In the genomic region with DNA sequence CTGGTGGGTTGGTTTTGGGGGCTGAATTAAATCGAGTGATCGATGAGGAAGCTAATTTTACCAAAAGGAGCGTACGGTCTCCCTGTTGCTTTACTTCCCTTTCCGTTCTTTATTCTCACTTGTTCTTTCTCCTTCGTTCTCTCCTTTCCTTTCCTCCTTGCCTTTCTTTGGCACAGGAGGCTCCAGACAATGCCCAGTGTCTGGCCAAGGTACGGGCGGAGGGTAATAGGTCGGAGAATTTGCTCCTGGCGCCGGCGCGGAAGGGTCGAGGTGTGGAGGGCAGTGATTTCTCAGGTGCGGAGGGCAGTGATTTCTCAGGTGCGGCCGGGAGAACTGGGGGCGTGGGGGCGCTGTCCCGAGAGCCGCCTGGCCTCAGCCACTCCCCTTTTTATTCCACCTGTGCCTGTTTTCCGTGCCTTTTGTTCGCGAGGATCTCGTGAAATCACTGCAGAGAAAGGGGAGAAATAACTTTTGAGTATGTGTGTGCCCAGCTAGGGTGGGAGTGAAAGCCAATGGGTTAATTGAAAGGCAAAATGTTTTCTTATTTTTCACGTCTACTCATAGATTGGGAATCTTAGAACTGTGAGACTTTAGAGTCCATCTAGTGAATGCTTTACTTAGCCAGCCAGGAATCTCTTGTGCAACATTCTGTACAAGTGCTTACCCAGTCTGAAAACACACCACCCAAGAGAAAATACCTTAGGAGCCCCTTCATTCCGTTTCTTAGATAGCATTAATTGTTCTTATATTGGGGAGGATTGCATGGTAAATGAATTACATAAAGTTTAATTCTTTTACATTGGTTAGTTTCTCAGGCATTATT, we compare ENCODE assay signal across 8 cellular contexts. TPM values are rescaled to one million over a fixed set of nuclear protein-coding genes. Genes with fewer than 3 reads are reported as not detected.
DNase-seq lines count a peak whose midpoint lies in the region; ATAC-seq and TF ChIP-seq lines count a peak whose summit lies in the region.

No MANE protein-coding gene starts in this region.

- ATAC-seq in lower lobe of right lung (peak; percentile 61 to 66), HG03135 (IDR thresholded peaks at IDR 0.05; ENCODE audit: unreplicated experiment) (no peak)

- no peaks in the 10 kb centered on the region for H3K79me2 ChIP-seq in Karpas-422 (ENCODE audit: low read length)

- H3K9ac ChIP-seq in Karpas-422 (ENCODE audit: low read length), result no peak overlapping the region

- BruUV-seq in A673 (replicated peaks; lab: Mats Ljungman, UMichigan), result TSS peak; percentile 38

- H3K27me3 Mint-ChIP-seq in type B pancreatic cell, result no peaks in the 10 kb centered on the region

- DNase-seq in A673 (ENCODE audit: low spot score) (peak; percentile 28), GM06990 (ENCODE audit: extremely low read depth, insufficient read length) (no peak), NCI-H510A treated with DMSO at 0.1 percent for 48 hours (lab: John Stamatoyannopoulos, UW) (peak; percentile 88), choroid plexus epithelial cell (ENCODE audit: low read depth) (peak; percentile 74), lower lobe of right lung (no peak), type B pancreatic cell (ENCODE audit: extremely low spot score, unreplicated experiment) (no peak), Karpas-422 (no peak)

- peak overlapping the region; percentile 94 for H3K27ac Mint-ChIP-seq in type B pancreatic cell

- no peaks in the 10 kb centered on the region for H3K27me3 ChIP-seq in A673 (replicated peaks; ENCODE audit: insufficient read depth, low read depth, low read length, poor library complexity)
- peaks cover 4% of the 10 kb centered on the region for H3K27me3 ChIP-seq in GM06990 (replicated peaks; ENCODE audit: control insufficient read depth, insufficient read depth, low read length)
- no peaks in the 10 kb centered on the region for H3K27me3 ChIP-seq in lower lobe of right lung (ENCODE audit: low read depth)
- no peaks in the 10 kb centered on the region for H3K27me3 ChIP-seq in Karpas-422 (ENCODE audit: low read length)

- H3K4me1 ChIP-seq in A673 (ENCODE audit: insufficient read depth, low read length, poor library complexity, severe bottlenecking), result peaks cover 16% of the 10 kb centered on the region
- H3K4me1 ChIP-seq in lower lobe of right lung, result peaks cover 30% of the 10 kb centered on the region
- H3K4me1 ChIP-seq in Karpas-422 (ENCODE audit: low read length), result no peaks in the 10 kb centered on the region

- H4K20me1 ChIP-seq in Karpas-422 (ENCODE audit: insufficient read depth, low read depth, low read length), result no peaks in the 10 kb centered on the region

- no peaks in the 10 kb centered on the region for H3K9me3 Mint-ChIP-seq in type B pancreatic cell

- H3K36me3 Mint-ChIP-seq in type B pancreatic cell, result peaks cover 6% of the 10 kb centered on the region

- peak overlapping the region; percentile 89 for H3K27ac ChIP-seq in A673 (ENCODE audit: low read depth, low read length, poor library complexity, severe bottlenecking)
- H3K27ac ChIP-seq in lower lobe of right lung, result peak overlapping the region; percentile 91
- H3K27ac ChIP-seq in Karpas-422 (ENCODE audit: low read length), result no peak overlapping the region

- peak; percentile 38 for TF ChIP-seq CTCF in A673 (conservative IDR thresholded peaks at IDR 0.05; ENCODE audit: low read depth, low read length)
- no peak for TF ChIP-seq CTCF in GM06990 (IDR thresholded peaks at IDR 0.05; ENCODE audit: insufficient read depth, low read length, poor library complexity, severe bottlenecking)
- peak; percentile 33 for TF ChIP-seq CTCF in choroid plexus epithelial cell (conservative IDR thresholded peaks at IDR 0.05; ENCODE audit: low read depth, low read length)
- no peak for TF ChIP-seq CTCF in lower lobe of right lung (IDR thresholded peaks at IDR 0.05)
- TF ChIP-seq CTCF in type B pancreatic cell (conservative IDR thresholded peaks at IDR 0.05), result peak; percentile 7

- POLR2A ChIA-PET in A673 (lab: Charles Lee; ENCODE audit: low non-redundant PET), result no interaction called here

- H3K9me3 ChIP-seq in A673 (ENCODE audit: low read depth, low read length, poor library complexity, severe bottlenecking) (no peaks in the 10 kb centered on the region), lower lobe of right lung (no peaks in the 10 kb centered on the region), Karpas-422 (ENCODE audit: low read length) (no peaks in the 10 kb centered on the region)

- no peak overlapping the region for H3K4me2 ChIP-seq in Karpas-422 (ENCODE audit: low read depth, low read length, poor library complexity, severe bottlenecking)

- intact Hi-C loops in A673 (cut with micrococcal nuclease; ENCODE audit: unreplicated experiment) (no loop called here), lower lobe of right lung (cut with DNase I) (no loop called here)

- CTCF ChIA-PET in A673 (lab: Charles Lee), result interaction anchor here (0.9 kb wide), 1 partner anchor 171 kb away, joined by 3 read pairs; no protein-coding TSS in a partner anchor

- H3K9me2 ChIP-seq in Karpas-422 (replicated peaks; ENCODE audit: insufficient read depth, low read length), result no peaks in the 10 kb centered on the region

- peak overlapping the region; percentile 98 for H3K4me3 Mint-ChIP-seq in type B pancreatic cell

- H3K4me1 Mint-ChIP-seq in type B pancreatic cell (ENCODE audit: unreplicated experiment), result peaks cover 31% of the 10 kb centered on the region

- H3K4me3 ChIP-seq in A673 (ENCODE audit: low read depth, low read length, poor library complexity, severe bottlenecking) (peak overlapping the region; percentile 97), GM06990 (replicated peaks; ENCODE audit: low read depth, low read length) (peak overlapping the region; percentile 61), choroid plexus epithelial cell (ENCODE audit: low read depth, low read length) (peak overlapping the region; percentile 88), lower lobe of right lung (peak overlapping the region; percentile 89), Karpas-422 (ENCODE audit: low read length) (no peak overlapping the region)

- H2AFZ ChIP-seq in Karpas-422 (ENCODE audit: low read length), result no peak overlapping the region

- H3K36me3 ChIP-seq in A673 (ENCODE audit: insufficient read depth, low read length, poor library complexity, severe bottlenecking) (no peaks in the 10 kb centered on the region), GM06990 (ENCODE audit: control insufficient read depth, insufficient read depth, low read length) (no peaks in the 10 kb centered on the region), lower lobe of right lung (no peaks in the 10 kb centered on the region), Karpas-422 (ENCODE audit: insufficient read depth, low read length) (no peaks in the 10 kb centered on the region)

RNA-seq across cellular contexts. Expression of gene FNBP1L, which starts 1.3 kb away (rescaled TPM):
- total RNA-seq in A673 (2021), result 37.7 and 39.6 TPM in 2 replicates
- total RNA-seq in lower lobe of right lung, result 40.6 TPM
- total RNA-seq in type B pancreatic cell (ENCODE audit: low replicate concordance), result 74.7 and 119 TPM in 2 replicates
- 0.04 and 0.41 TPM in 2 replicates for total RNA-seq in Karpas-422 (2014; rRNA removed; shearing (Covaris generic); ENCODE audit: low replicate concordance)

Comparison
In these comparisons a context has a peak if more than half of its experiments do, and no peak if none do; other contexts are left out.
1. DNase-seq: peak in A673 (single experiment), NCI-H510A treated with DMSO at 0.1 percent for 48 hours (single experiment) and choroid plexus epithelial cell (single experiment); none in GM06990 (single experiment), lower lobe of right lung (single experiment), type B pancreatic cell (single experiment) and Karpas-422 (single experiment).
2. CTCF ChIP-seq: peak in A673 (single experiment), choroid plexus epithelial cell (single experiment) and type B pancreatic cell (single experiment); none in GM06990 (single experiment) and lower lobe of right lung (single experiment).
3. RNA of gene FNBP1L, which starts 1.3 kb away (total RNA-seq): 74.7 to 119 TPM in type B pancreatic cell, 40.6 TPM in lower lobe of right lung (single experiment) and 37.7 to 39.6 TPM in A673; 0.04 to 0.41 TPM in Karpas-422; every median in the first group is over 10 times any median in the second.